Comparison of ENCODE assay signal across 13 cellular contexts in genomic region chr12:127041985-127042625, GRCh38.
DNase-seq lines count a peak whose midpoint lies in the region; ATAC-seq and TF ChIP-seq lines count a peak whose summit lies in the region.
"Had no signal": no experiment of that assay in that cellular context is flagged by ENCODE, and none has a peak within 500 bp of the region (broad histone marks: within the 10 kb centered on the region; RNA-seq: fewer than 3 reads in every experiment).

No MANE protein-coding gene starts in this region.

- POLR2A ChIA-PET in RWPE1 (lab: Yijun Ruan, JAX; ENCODE audit: low non-redundant PET): no interaction called here

- H3K27ac ChIP-seq in RWPE1 (no peak overlapping the region), substantia nigra (ENCODE audit: low read depth, low read length, poor library complexity, severe bottlenecking) (no peak overlapping the region)

- no peak for TF ChIP-seq CTCF in RWPE1 (conservative IDR thresholded peaks at IDR 0.05; ENCODE audit: low read depth)

- DNase-seq in RWPE1 (ENCODE audit: low spot score) (peak; percentile 13), SK-N-DZ (ENCODE audit: low spot score) (no peak), epidermal melanocyte (ENCODE audit: insufficient read length, low spot score) (no peak), Kasumi-1 (lab: John Stamatoyannopoulos, UW) (no peak), substantia nigra (lab: John Stamatoyannopoulos, UW) (no peak)
- DNase-seq: activated T-cell treated with anti-CD3 and anti-CD28 coated beads, Interleukin-2, amount 50 U/mL, for 24 hours; Caco-2; central memory CD4-positive, alpha-beta T cell; head of caudate nucleus; T-helper 1 cell had no signal

- peak; percentile 99 for ATAC-seq in GM18519 (IDR thresholded peaks at IDR 0.05; ENCODE audit: low FRiP score, unreplicated experiment)
- peak; percentile 97 for ATAC-seq in GM21515 (IDR thresholded peaks at IDR 0.05; ENCODE audit: unreplicated experiment)
- ATAC-seq in HG03135 (IDR thresholded peaks at IDR 0.05; ENCODE audit: unreplicated experiment): peak; percentile 98

- CTCF ChIA-PET in RWPE1 (lab: Yijun Ruan, JAX): no interaction called here
